ENCODE assay signal across 8 cellular contexts in genomic region chr12:45726594-45727300, GRCh38. TPM values are rescaled to one million over a fixed set of nuclear protein-coding genes. Genes with fewer than 3 reads are reported as not detected.
A peak's percentile ranks its signal among the peaks of the same experiment; 100 is the strongest.
DNase-seq lines count a peak whose midpoint lies in the region; ATAC-seq and TF ChIP-seq lines count a peak whose summit lies in the region.

No MANE protein-coding gene starts in this region.

- ATAC-seq in WTC11, result no peak
- ATAC-seq in stimulated activated memory B cell treated with anti-CD40 and anti-IgM and Interleukin-4, amounts not matched to agents 10 μg/mL and 1 μg/mL and 100 μg/mL, for 72 hours, result no peak

- H3K4me3 ChIP-seq in CD8-positive, alpha-beta memory T cell (ENCODE audit: low read length), result peak overlapping the region; percentile 94

- H3K4me1 ChIP-seq in CD8-positive, alpha-beta memory T cell (ENCODE audit: insufficient read depth, low read length), result peaks cover 41% of the 10 kb centered on the region

- peaks cover 32 to 56% (median 46%) of the 10 kb centered on the region in 3 donors for H3K4me1 Mint-ChIP-seq in CD8-positive, alpha-beta memory T cell
- H3K4me1 Mint-ChIP-seq in IgD-negative memory B cell, result peaks cover 21 to 25% (median 22%) of the 10 kb centered on the region in 3 donors
- H3K4me1 Mint-ChIP-seq in WTC11, result peaks cover 17% of the 10 kb centered on the region
- peaks cover 25% of the 10 kb centered on the region for H3K4me1 Mint-ChIP-seq in stimulated activated memory B cell treated with anti-CD40 and anti-IgM and Interleukin-4, amounts not matched to agents 10 μg/mL and 1 μg/mL and 100 μg/mL, for 72 hours

- peak overlapping the region; percentile 92 to 99 (median 98) for H3K4me3 Mint-ChIP-seq in CD8-positive, alpha-beta memory T cell
- H3K4me3 Mint-ChIP-seq in IgD-negative memory B cell (peak overlapping the region; percentile 87 to 100 (median 96)), WTC11 (peak overlapping the region; percentile 95)
- H3K4me3 Mint-ChIP-seq in stimulated activated memory B cell treated with anti-CD40 and anti-IgM and Interleukin-4, amounts not matched to agents 10 μg/mL and 1 μg/mL and 100 μg/mL, for 72 hours, result peak overlapping the region; percentile 100

- POLR2A ChIA-PET in CD8-positive, alpha-beta memory T cell (lab: Charles Lee), result interaction anchor here (1.4 to 4.5 kb wide), 6 partner anchors 16 to 265 kb away, joined by 6 to 29 read pairs (median 7); no protein-coding TSS in a partner anchor
- POLR2A ChIA-PET in WTC11 (lab: Charles Lee), result interaction anchor here (2.3 kb wide), 1 partner anchor 179 kb away, joined by 7 read pairs; no protein-coding TSS in a partner anchor

- no peaks in the 10 kb centered on the region for H3K27me3 Mint-ChIP-seq in CD8-positive, alpha-beta memory T cell
- no peaks in the 10 kb centered on the region for H3K27me3 Mint-ChIP-seq in IgD-negative memory B cell
- H3K27me3 Mint-ChIP-seq in WTC11 (ENCODE audit: low read depth), result no peaks in the 10 kb centered on the region
- no peaks in the 10 kb centered on the region for H3K27me3 Mint-ChIP-seq in stimulated activated memory B cell treated with anti-CD40 and anti-IgM and Interleukin-4, amounts not matched to agents 10 μg/mL and 1 μg/mL and 100 μg/mL, for 72 hours

- no peaks in the 10 kb centered on the region for H3K36me3 ChIP-seq in CD8-positive, alpha-beta memory T cell (ENCODE audit: insufficient read depth, low read length)

- H3K27ac Mint-ChIP-seq in CD8-positive, alpha-beta memory T cell, result peak overlapping the region; percentile 84 to 100 (median 98)
- H3K27ac Mint-ChIP-seq in IgD-negative memory B cell, result peak overlapping the region; percentile 99
- H3K27ac Mint-ChIP-seq in WTC11, result peak overlapping the region; percentile 100
- H3K27ac Mint-ChIP-seq in stimulated activated memory B cell treated with anti-CD40 and anti-IgM and Interleukin-4, amounts not matched to agents 10 μg/mL and 1 μg/mL and 100 μg/mL, for 72 hours, result peak overlapping the region; percentile 98

- DNase-seq in CD8-positive, alpha-beta memory T cell, result peak in 3 of 5 donors; percentile 21 to 58 (median 23)
- DNase-seq in WTC11 (ENCODE audit: low spot score) (peak; percentile 54), ecto neural progenitor cell (ENCODE audit: low spot score) (peak; percentile 82), lung microvascular endothelial cell (ENCODE audit: low read depth in 2 of 2) (peak; percentile 51 to 62), SHP77 treated with DMSO at 0.1 percent for 48 hours (lab: John Stamatoyannopoulos, UW) (no peak), DMS153 treated with DMSO at 0.1 percent for 48 hours (lab: John Stamatoyannopoulos, UW; ENCODE audit: unreplicated experiment) (no peak)

- no peak for TF ChIP-seq CTCF in WTC11 (IDR thresholded peaks at IDR 0.05)

- H3K36me3 Mint-ChIP-seq in CD8-positive, alpha-beta memory T cell, result peaks cover 0 to 47% (median 0%) of the 10 kb centered on the region in 3 donors
- H3K36me3 Mint-ChIP-seq in IgD-negative memory B cell (peaks cover 2% of the 10 kb centered on the region), WTC11 (0 out of 2 replicates have a peak, but pooled peaks cover 2% of the 10 kb centered on the region)
- H3K36me3 Mint-ChIP-seq in stimulated activated memory B cell treated with anti-CD40 and anti-IgM and Interleukin-4, amounts not matched to agents 10 μg/mL and 1 μg/mL and 100 μg/mL, for 72 hours, result peaks cover under 1% of the 10 kb centered on the region

- H3K27me3 ChIP-seq in CD8-positive, alpha-beta memory T cell (ENCODE audit: insufficient read depth, low read length, poor library complexity, severe bottlenecking), result no peaks in the 10 kb centered on the region

- H3K9me3 ChIP-seq in CD8-positive, alpha-beta memory T cell (ENCODE audit: low read length), result no peaks in the 10 kb centered on the region

- H3K27ac ChIP-seq in CD8-positive, alpha-beta memory T cell (ENCODE audit: low read depth, low read length), result peak overlapping the region; percentile 96

- H3K9me3 Mint-ChIP-seq in CD8-positive, alpha-beta memory T cell, result no peaks in the 10 kb centered on the region
- no peaks in the 10 kb centered on the region for H3K9me3 Mint-ChIP-seq in IgD-negative memory B cell
- no peaks in the 10 kb centered on the region for H3K9me3 Mint-ChIP-seq in WTC11
- no peaks in the 10 kb centered on the region for H3K9me3 Mint-ChIP-seq in stimulated activated memory B cell treated with anti-CD40 and anti-IgM and Interleukin-4, amounts not matched to agents 10 μg/mL and 1 μg/mL and 100 μg/mL, for 72 hours

- CTCF ChIA-PET in CD8-positive, alpha-beta memory T cell (lab: Charles Lee), result interaction anchor here (2.3 to 7.2 kb wide), 5 partner anchors 9 to 71 kb away, joined by 5 to 45 read pairs (median 21); no protein-coding TSS in a partner anchor
- CTCF ChIA-PET in WTC11 (lab: Charles Lee), result interaction anchor here (0.8 to 3.8 kb wide), 6 partner anchors 10 to 264 kb away, joined by 3 to 37 read pairs (median 5); no protein-coding TSS in a partner anchor

TF ChIP-seq in WTC11, 78 proteins besides CTCF, POLR2A, EP300 and RAD21:
- TF ChIP-seq TCF7 (CRISPR knock-in tag; IDR thresholded peaks at IDR 0.05; ENCODE audit: low read depth) (0 out of 2 replicates have a peak, but pooled peaks have one; percentile 11), KAT7 (CRISPR knock-in tag; IDR thresholded peaks at IDR 0.05; ENCODE audit: borderline replicate concordance) (0 out of 2 replicates have a peak, but pooled peaks have one; percentile 31), STAT6 (CRISPR knock-in tag; conservative IDR thresholded peaks at IDR 0.05; ENCODE audit: low read depth) (no peak), MAX (CRISPR knock-in tag; IDR thresholded peaks at IDR 0.05) (0 out of 2 replicates have a peak, but pooled peaks have one; percentile 16)

RNA-seq across cellular contexts. Expression of gene ARID2, which starts 2.8 kb away (rescaled TPM):
- 10 to 100 TPM; 25.5 to 26.7 TPM for total RNA-seq in CD8-positive, alpha-beta memory T cell
- 12.9 TPM for polyA plus RNA-seq in CD8-positive, alpha-beta memory T cell
- 6.2 TPM for polyA plus RNA-seq in IgD-negative memory B cell
- total RNA-seq in WTC11 (2021) (33.9 to 47.0 TPM (median 38.1 TPM) in 3 replicates), lung microvascular endothelial cell (9.4 and 11.5 TPM in 2 replicates)

Comparison
In these comparisons a context has a peak if more than half of its experiments do, and no peak if none do; other contexts are left out.
1. DNase-seq: peak in CD8-positive, alpha-beta memory T cell (3 of 5), WTC11 (single experiment), ecto neural progenitor cell (single experiment) and lung microvascular endothelial cell (2 of 2); none in SHP77 treated with DMSO at 0.1 percent for 48 hours (single experiment) and DMS153 treated with DMSO at 0.1 percent for 48 hours (single experiment).
2. Peak in every context shown above with its lines, with median percentiles within 50 percentile points of each other: H3K27ac Mint-ChIP-seq and H3K4me3 Mint-ChIP-seq.